ENCODE assay signal across 9 cellular contexts in genomic region chr13:102395174-102395573, GRCh38. TPM values are rescaled to one million over a fixed set of nuclear protein-coding genes. Genes with fewer than 3 reads are reported as not detected.
DNase-seq lines count a peak whose midpoint lies in the region; ATAC-seq, FAIRE-seq and TF ChIP-seq lines count a peak whose summit lies in the region.
"Had no signal": no experiment of that assay in that cellular context is flagged by ENCODE, and none has a peak within 500 bp of the region (broad histone marks: within the 10 kb centered on the region; RNA-seq: fewer than 3 reads in every experiment).

No MANE protein-coding gene starts in this region.

- no peak overlapping the region for H3K27ac ChIP-seq in CD8-positive, alpha-beta T cell (ENCODE audit: low read depth, low read length)
- no peak overlapping the region for H3K27ac ChIP-seq in OCI-LY3 (ENCODE audit: low read length)
- peak overlapping the region; percentile 76 to 88 (median 80) for H3K27ac ChIP-seq in pancreas
- peak overlapping the region in 1 of 5 donors; percentile 72 for H3K27ac ChIP-seq in adrenal gland

- H3K4me3 Mint-ChIP-seq in CD8-positive, alpha-beta T cell: peak overlapping the region; percentile 88

- no peaks in the 10 kb centered on the region for H3K9me3 ChIP-seq in CD8-positive, alpha-beta T cell (ENCODE audit: low read length)
- H3K9me3 ChIP-seq in OCI-LY3 (ENCODE audit: insufficient read depth, low read length): no peaks in the 10 kb centered on the region
- H3K9me3 ChIP-seq in pancreas: no peaks in the 10 kb centered on the region
- H3K9me3 ChIP-seq in adrenal gland (replicated peaks in 1 of 3): no peaks in the 10 kb centered on the region

- peak overlapping the region; percentile 96 for H3K4me3 ChIP-seq in CD8-positive, alpha-beta T cell (ENCODE audit: low read depth, low read length)
- peak overlapping the region; percentile 87 for H3K4me3 ChIP-seq in OCI-LY3 (ENCODE audit: low read length)
- peak overlapping the region; percentile 65 for H3K4me3 ChIP-seq in epithelial cell of esophagus (ENCODE audit: low read length)
- H3K4me3 ChIP-seq in pancreas: peak overlapping the region; percentile 61 to 93 (median 80)
- peak overlapping the region in 2 of 4 donors; percentile 77 to 81 for H3K4me3 ChIP-seq in adrenal gland

- TF ChIP-seq POLR2A in adrenal gland (IDR thresholded peaks at IDR 0.05) (no peak), GM12891 (IDR thresholded peaks at IDR 0.05; ENCODE audit: low read depth, low read length) (no peak)

- 88 to 90% methylated on average over 10 of the region's 10 CpGs for WGBS in pancreas, 2 donors
- WGBS in adrenal gland, 4 donors: 91 to 94% (median 93%) methylated on average over 10 of the region's 10 CpGs

- no peaks in the 10 kb centered on the region for H4K20me1 ChIP-seq in OCI-LY3 (ENCODE audit: insufficient read depth, low read length)

- H3K9me3 Mint-ChIP-seq in CD8-positive, alpha-beta T cell: no peaks in the 10 kb centered on the region

- peaks cover 15% of the 10 kb centered on the region for H3K27me3 Mint-ChIP-seq in CD8-positive, alpha-beta T cell (ENCODE audit: low read depth)

- H2AFZ ChIP-seq in OCI-LY3 (ENCODE audit: low read depth, low read length): peak overlapping the region; percentile 58

- no peak for ATAC-seq in CD8-positive, alpha-beta T cell
- ATAC-seq in pancreas (no peak), HG02884 (IDR thresholded peaks at IDR 0.05; ENCODE audit: unreplicated experiment) (no peak)

- POLR2A ChIA-PET in CD8-positive, alpha-beta T cell (lab: Charles Lee): interaction anchor here (0.5 to 1.9 kb wide), 4 partner anchors 8 to 201 kb away, joined by 3 to 7 read pairs (median 4); partner anchors contain the start of gene TPP2

- TF ChIP-seq CTCF in CD8-positive, alpha-beta T cell (IDR thresholded peaks at IDR 0.05): no peak
- no peak for TF ChIP-seq CTCF in OCI-LY3 (IDR thresholded peaks at IDR 0.05; ENCODE audit: low read depth, low read length)
- no peak for TF ChIP-seq CTCF in epithelial cell of esophagus (IDR thresholded peaks at IDR 0.05; ENCODE audit: insufficient read depth, low read depth, low read length, missing control alignments)
- no peak for TF ChIP-seq CTCF in pancreas (IDR thresholded peaks at IDR 0.05)
- no peak for TF ChIP-seq CTCF in adrenal gland (IDR thresholded peaks at IDR 0.05)

- peaks cover 4% of the 10 kb centered on the region for H3K27me3 ChIP-seq in CD8-positive, alpha-beta T cell (ENCODE audit: insufficient read depth, low read length)
- H3K27me3 ChIP-seq in OCI-LY3 (ENCODE audit: low read depth, low read length) (no peaks in the 10 kb centered on the region), pancreas (no peaks in the 10 kb centered on the region), adrenal gland (no peaks in the 10 kb centered on the region)

- FAIRE-seq in pancreas (lab: Jason Lieb, UNC): no peak
- FAIRE-seq in GM12891 (lab: Jason Lieb, UNC): no peak

- H3K4me2 ChIP-seq in OCI-LY3 (ENCODE audit: low read length): peak overlapping the region; percentile 78

- CTCF ChIA-PET in CD8-positive, alpha-beta T cell (lab: Charles Lee): interaction anchor here (1.9 kb wide), 1 partner anchor 8 kb away, joined by 7 read pairs; no protein-coding TSS in a partner anchor

- peaks cover 14% of the 10 kb centered on the region for H3K4me1 Mint-ChIP-seq in CD8-positive, alpha-beta T cell (ENCODE audit: low read depth)

- no peaks in the 10 kb centered on the region for H3K36me3 ChIP-seq in CD8-positive, alpha-beta T cell (ENCODE audit: insufficient read depth, low read length)
- H3K36me3 ChIP-seq in OCI-LY3 (replicated peaks; ENCODE audit: low read depth, low read length): no peaks in the 10 kb centered on the region
- H3K36me3 ChIP-seq in pancreas: no peaks in the 10 kb centered on the region
- H3K36me3 ChIP-seq in adrenal gland (replicated peaks in 1 of 2): no peaks in the 10 kb centered on the region

- intact Hi-C loops in CD8-positive, alpha-beta T cell (cut with DNase I, micrococcal nuclease): loop anchor here (2.0 to 10.0 kb wide), 4 partner anchors 378 to 1720 kb away; partner anchors contain the start of genes ERCC5 (in 1 of the 2), TEX30 (in 1 of the 2) and TMTC4 (in 1 of the 2)
- intact Hi-C loops in pancreas (cut with DNase I): no loop called here
- intact Hi-C loops in adrenal gland (cut with DNase I): no loop called here

- peaks cover 22% of the 10 kb centered on the region for H3K4me1 ChIP-seq in CD8-positive, alpha-beta T cell (ENCODE audit: insufficient read depth, low read length)
- H3K4me1 ChIP-seq in OCI-LY3 (ENCODE audit: low read length) (peaks cover 5% of the 10 kb centered on the region; the same call in 1 of the 2 replicates), pancreas (peaks cover 0 to 3% (median 0%) of the 10 kb centered on the region in 3 donors), adrenal gland (replicated peaks in 1 of 2) (peaks cover 3 to 5% of the 10 kb centered on the region in 2 donors)

- H3K79me2 ChIP-seq in OCI-LY3 (ENCODE audit: low read length): no peaks in the 10 kb centered on the region

- no peak overlapping the region for H3K27ac Mint-ChIP-seq in CD8-positive, alpha-beta T cell

- no peaks in the 10 kb centered on the region for H3K36me3 Mint-ChIP-seq in CD8-positive, alpha-beta T cell

- DNase-seq in CD8-positive, alpha-beta T cell: no peak
- DNase-seq in epithelial cell of esophagus (ENCODE audit: low read depth): no peak
- no peak for DNase-seq in pancreas
- DNase-seq in adrenal gland: no peak
- no peak for DNase-seq in activated CD4-positive, alpha-beta T cell treated with anti-CD3 and anti-CD28 coated beads, Interleukin-2, amount 50 U/mL, for 1 hour
- no peak for DNase-seq in GM12891 (ENCODE audit: insufficient read length, low spot score)
- DNase-seq: KBM-7 had no signal

- H3K9ac ChIP-seq in OCI-LY3 (ENCODE audit: low read length): peak overlapping the region; percentile 74; the same call in 1 of the 2 replicates

TF ChIP-seq in GM12891, 5 proteins besides CTCF, POLR2A, EP300 and RAD21:
- TF ChIP-seq SPI1 (IDR thresholded peaks at IDR 0.05; ENCODE audit: low read depth, low read length): no peak
- no peak for TF ChIP-seq PAX5 (IDR thresholded peaks at IDR 0.05; ENCODE audit: insufficient read depth, low read length, severe bottlenecking)
- no peak for TF ChIP-seq POU2F2 (IDR thresholded peaks at IDR 0.05; ENCODE audit: low read depth, low read length)
- no peak for TF ChIP-seq POLR2AphosphoS5 (IDR thresholded peaks at IDR 0.05; ENCODE audit: low read depth, low read length)
- TF ChIP-seq TAF1 (IDR thresholded peaks at IDR 0.05; ENCODE audit: low read depth, low read length): no peak
TF ChIP-seq in GM12891: peak in this region for 0.

RNA-seq across cellular contexts. Expression of gene FGF14, which starts 6.7 kb away (rescaled TPM):
- total RNA-seq in CD8-positive, alpha-beta T cell: not detected
- 1 to 10 TPM in 3 of 6 donors, under 1 TPM in 3; 0.42 to 1.4 (median 1.1) TPM for total RNA-seq in pancreas
- polyA plus RNA-seq in pancreas: 1 to 10 TPM in 1 of 2 donors, under 1 TPM in 1; 0.46 to 2.4 TPM
- total RNA-seq in adrenal gland: 1 to 10 TPM in 3 of 8 donors, under 1 TPM in 3, not detected in 2; 0.32 to 9.3 (median 1.8) TPM
- 1 to 10 TPM in 2 of 3 donors, under 1 TPM in 1; 0.64 to 3.1 (median 2.7) TPM for polyA plus RNA-seq in adrenal gland
- not detected for polyA plus RNA-seq in GM12891 (2012; ENCODE audit: low read depth, missing spikeins)

Comparison
In these comparisons a context has a peak if more than half of its experiments do, and no peak if none do; other contexts are left out.
1. H3K27ac ChIP-seq: peak in pancreas (4 of 4); none in CD8-positive, alpha-beta T cell (single experiment) and OCI-LY3 (single experiment).
2. intact Hi-C loops: an anchor here in CD8-positive, alpha-beta T cell (2.0 to 10.0 kb wide); none called in pancreas and adrenal gland.